Comparison of ENCODE assay signal across 17 cellular contexts in the genomic region with DNA sequence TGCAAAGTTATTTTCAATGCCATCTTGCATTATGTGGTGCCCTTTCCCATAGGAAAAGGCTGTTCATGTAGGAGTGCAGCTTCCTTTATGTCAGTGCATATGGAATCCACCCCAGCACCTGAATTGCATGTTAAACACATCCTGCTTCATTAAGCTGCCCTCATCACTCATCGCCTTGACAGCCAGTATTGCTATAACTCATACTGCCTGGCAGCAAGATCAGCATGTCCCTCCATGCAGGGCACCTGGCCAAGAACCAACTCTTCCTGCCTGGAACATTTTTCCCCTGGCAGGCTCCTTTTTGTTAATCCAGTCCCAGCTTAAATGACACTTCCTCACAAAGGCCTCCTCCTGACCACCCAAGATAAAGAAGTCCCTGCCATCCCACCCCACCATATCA. TPM values are rescaled to one million over a fixed set of nuclear protein-coding genes. Genes with fewer than 3 reads are reported as not detected.
DNase-seq lines count a peak whose midpoint lies in the region; ATAC-seq, FAIRE-seq and TF ChIP-seq lines count a peak whose summit lies in the region.
"Had no signal": no experiment of that assay in that cellular context is flagged by ENCODE, and none has a peak within 500 bp of the region (broad histone marks: within the 10 kb centered on the region; RNA-seq: fewer than 3 reads in every experiment).

No MANE protein-coding gene starts in this region.

- POLR2A ChIA-PET in endothelial cell of umbilical vein (lab: Charles Lee), result no interaction called here

- dilution Hi-C loops in endothelial cell of umbilical vein (cut with MboI; ENCODE audit: extremely low pct_ligation_motif_present, low sequenced_read_pairs), result no loop called here

- no peak for TF ChIP-seq CTCF in endothelial cell of umbilical vein (IDR thresholded peaks at IDR 0.05; ENCODE audit: extremely low read depth in 1 of 2, insufficient read depth in 1 of 2, low read depth in 1 of 2, low read length in 2 of 2)

- BruUV-seq in endothelial cell of umbilical vein (replicated peaks; lab: Mats Ljungman, UMichigan), result no TSS peak

- H3K27me3 ChIP-seq in endothelial cell of umbilical vein (ENCODE audit: control insufficient read depth in 2 of 2, insufficient read depth in 2 of 2, low read length in 2 of 2), result no peaks in the 10 kb centered on the region
- H3K27me3 ChIP-seq: left lung, stomach had no signal

- FAIRE-seq in endothelial cell of umbilical vein (lab: Jason Lieb, UNC), result peak; percentile 54

- H2AFZ ChIP-seq in endothelial cell of umbilical vein (ENCODE audit: low read depth, low read length), result no peak overlapping the region

- no peak overlapping the region for H3K4me2 ChIP-seq in endothelial cell of umbilical vein (ENCODE audit: insufficient read depth, low read length)

- no peaks in the 10 kb centered on the region for H4K20me1 ChIP-seq in endothelial cell of umbilical vein (replicated peaks; ENCODE audit: control insufficient read depth, extremely low read depth, insufficient read depth, low read length)

- no peak overlapping the region for H3K27ac ChIP-seq in endothelial cell of umbilical vein (ENCODE audit: insufficient read depth, low read depth, low read length)
- H3K27ac ChIP-seq: left lung, stomach had no signal

- H3K9me3 ChIP-seq in endothelial cell of umbilical vein (replicated peaks; ENCODE audit: control insufficient read depth, insufficient read depth, low read length), result no peaks in the 10 kb centered on the region
- H3K9me3 ChIP-seq: left lung, stomach had no signal

- intact Hi-C loops in endothelial cell of umbilical vein (cut with micrococcal nuclease), result no loop called here

- H3K79me2 ChIP-seq in endothelial cell of umbilical vein (ENCODE audit: control insufficient read depth, insufficient read depth, low read length), result no peaks in the 10 kb centered on the region

- DNase-seq in DMS53 (lab: John Stamatoyannopoulos, UW) (peak; percentile 4), DMS53 treated with DMSO at 0.1 percent for 48 hours (lab: John Stamatoyannopoulos, UW; ENCODE audit: unreplicated experiment) (no peak), NCI-H510A (lab: John Stamatoyannopoulos, UW) (peak; percentile 30), endothelial cell of umbilical vein (ENCODE audit: low read depth, low spot score) (peak; percentile 57), putamen (ENCODE audit: low spot score) (peak; percentile 41), NCI-H82 (lab: John Stamatoyannopoulos, UW) (no peak), T-helper 2 cell (no peak)
- DNase-seq: 8988T; activated CD8-positive, alpha-beta T cell treated with anti-CD3 and anti-CD28 coated beads for 36 hours; activated gamma-delta T cell; Calu3; left lung; MV-4-11; naive thymus-derived CD8-positive, alpha-beta T cell; NCI-H526 treated with DMSO at 0.1 percent for 48 hours; stomach had no signal

- H3K9ac ChIP-seq in endothelial cell of umbilical vein (replicated peaks; ENCODE audit: extremely low read depth, insufficient read depth, low read length), result no peak overlapping the region

- H3K36me3 ChIP-seq in endothelial cell of umbilical vein (ENCODE audit: control insufficient read depth in 2 of 2, extremely low read depth in 1 of 2, insufficient read depth in 2 of 2, low read length in 2 of 2), result no peaks in the 10 kb centered on the region
- H3K36me3 ChIP-seq: left lung, stomach had no signal

- H3K4me1 ChIP-seq in endothelial cell of umbilical vein (ENCODE audit: control insufficient read depth, extremely low read depth, insufficient read depth, low read length), result no peaks in the 10 kb centered on the region
- H3K4me1 ChIP-seq: left lung, stomach had no signal

- no peaks in the 10 kb centered on the region for H3K9me1 ChIP-seq in endothelial cell of umbilical vein (replicated peaks; ENCODE audit: control insufficient read depth, extremely low read depth, insufficient read depth, low read length)

- TF ChIP-seq POLR2A in endothelial cell of umbilical vein (IDR thresholded peaks at IDR 0.05; ENCODE audit: low read depth, low read length), result no peak

- H3K4me3 ChIP-seq in endothelial cell of umbilical vein (replicated peaks in 1 of 3; ENCODE audit: insufficient read depth in 1 of 3, low read depth in 1 of 3, low read length in 3 of 3), result no peak overlapping the region
- H3K4me3 ChIP-seq: left lung, stomach had no signal

- CTCF ChIA-PET in endothelial cell of umbilical vein (lab: Charles Lee), result no interaction called here

- ATAC-seq in HG03108 (IDR thresholded peaks at IDR 0.05; ENCODE audit: unreplicated experiment), result no peak
- ATAC-seq: activated CD8-positive, alpha-beta T cell treated with anti-CD3 and anti-CD28 coated beads for 36 hours; left lung; naive thymus-derived CD8-positive, alpha-beta T cell had no signal

TF ChIP-seq in endothelial cell of umbilical vein, 7 proteins besides CTCF, POLR2A, EP300 and RAD21:
- TF ChIP-seq GATA2 (IDR thresholded peaks at IDR 0.05; ENCODE audit: insufficient read depth, insufficient read length, low read depth, low read length) (no peak), JUN (IDR thresholded peaks at IDR 0.05; ENCODE audit: borderline replicate concordance, insufficient read depth, insufficient read length, low read depth) (no peak), MYC (IDR thresholded peaks at IDR 0.05; ENCODE audit: low read depth, low read length) (no peak), FOS (IDR thresholded peaks at IDR 0.05; ENCODE audit: borderline replicate concordance, insufficient read depth, low read length) (no peak), POLR2AphosphoS5 (IDR thresholded peaks at IDR 0.05; ENCODE audit: insufficient read depth, low read depth, low read length) (no peak), EZH2 (IDR thresholded peaks at IDR 0.05; ENCODE audit: borderline replicate concordance, low read depth, low read length, severe bottlenecking) (no peak)
- TF ChIP-seq, protein P1, sequence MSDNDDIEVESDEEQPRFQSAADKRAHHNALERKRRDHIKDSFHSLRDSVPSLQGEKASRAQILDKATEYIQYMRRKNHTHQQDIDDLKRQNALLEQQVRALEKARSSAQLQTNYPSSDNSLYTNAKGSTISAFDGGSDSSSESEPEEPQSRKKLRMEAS (IDR thresholded peaks at IDR 0.05; ENCODE audit: insufficient read depth, insufficient read length), result no peak

RNA-seq across cellular contexts. Expression of a gene that starts 23.5 kb away (rescaled TPM):
- total RNA-seq in endothelial cell of umbilical vein, result 5.0 and 5.6 TPM in 2 replicates
- 1.8 and 2.3 TPM in 2 replicates for polyA plus RNA-seq in endothelial cell of umbilical vein
- 1.5 and 1.7 TPM in 2 replicates for polyA plus RNA-seq in endothelial cell of umbilical vein (2011; cell fraction: cytosol; rRNA removed)
- 4.8 and 6.0 TPM in 2 replicates for polyA plus RNA-seq in endothelial cell of umbilical vein (2011; cell fraction: nucleus; rRNA removed)
- polyA plus RNA-seq in endothelial cell of umbilical vein (2012), result 2.5 and 3.7 TPM in 2 replicates
- 7.1 and 11.7 TPM in 2 replicates for polyA minus RNA-seq in endothelial cell of umbilical vein
- polyA minus RNA-seq in endothelial cell of umbilical vein (2011; cell fraction: cytosol; rRNA and poly(A)+ RNA removed), result 3.5 TPM
- 7.6 and 10.3 TPM in 2 replicates for polyA minus RNA-seq in endothelial cell of umbilical vein (2011; cell fraction: nucleus; rRNA and poly(A)+ RNA removed)

RNA-seq across cellular contexts. Expression of a gene that starts 49.9 kb away (rescaled TPM):
- total RNA-seq in endothelial cell of umbilical vein, result not detected in 2 replicates
- polyA plus RNA-seq in endothelial cell of umbilical vein, result 0.04 TPM in 1 of 2 replicates, not detected in the other
- 0.05 and 0.08 TPM in 2 replicates for polyA plus RNA-seq in endothelial cell of umbilical vein (2011; cell fraction: cytosol; rRNA removed)
- 0.18 and 0.36 TPM in 2 replicates for polyA plus RNA-seq in endothelial cell of umbilical vein (2011; cell fraction: nucleus; rRNA removed)
- 0.19 TPM in 1 of 2 replicates, not detected in the other for polyA plus RNA-seq in endothelial cell of umbilical vein (2012)
- polyA minus RNA-seq in endothelial cell of umbilical vein, result not detected in 2 replicates
- polyA minus RNA-seq in endothelial cell of umbilical vein (2011; cell fraction: cytosol; rRNA and poly(A)+ RNA removed), result not detected
- not detected in 2 replicates for polyA minus RNA-seq in endothelial cell of umbilical vein (2011; cell fraction: nucleus; rRNA and poly(A)+ RNA removed)

Comparison
In these comparisons a context has a peak if more than half of its experiments do, and no peak if none do; other contexts are left out.
1. DNase-seq: peak in DMS53 (single experiment), NCI-H510A (single experiment), endothelial cell of umbilical vein (single experiment) and putamen (single experiment); none in DMS53 treated with DMSO at 0.1 percent for 48 hours (single experiment), NCI-H82 (single experiment) and T-helper 2 cell (0 of 5).